1 cellular context compared by ENCODE assay signal in genomic region chr11:15835705-15836411, GRCh38.
A peak's percentile ranks its signal among the peaks of the same experiment; 100 is the strongest.
TF ChIP-seq lines count a peak whose summit lies in the region.

No MANE protein-coding gene starts in this region.

TF ChIP-seq in HEK293, 187 proteins besides CTCF, POLR2A, EP300 and RAD21 (continued from another document):
- TF ChIP-seq FEZF1 (tag by site-specific recombination; IDR thresholded peaks at IDR 0.05), result peak; percentile 94
- no peak for TF ChIP-seq ZNF202 (tag by site-specific recombination; IDR thresholded peaks at IDR 0.05; ENCODE audit: borderline replicate concordance)
- TF ChIP-seq ZBTB48 (tag by site-specific recombination; IDR thresholded peaks at IDR 0.05), result 0 out of 2 replicates have a peak, but pooled peaks have one; percentile 14
- TF ChIP-seq, protein P1, sequence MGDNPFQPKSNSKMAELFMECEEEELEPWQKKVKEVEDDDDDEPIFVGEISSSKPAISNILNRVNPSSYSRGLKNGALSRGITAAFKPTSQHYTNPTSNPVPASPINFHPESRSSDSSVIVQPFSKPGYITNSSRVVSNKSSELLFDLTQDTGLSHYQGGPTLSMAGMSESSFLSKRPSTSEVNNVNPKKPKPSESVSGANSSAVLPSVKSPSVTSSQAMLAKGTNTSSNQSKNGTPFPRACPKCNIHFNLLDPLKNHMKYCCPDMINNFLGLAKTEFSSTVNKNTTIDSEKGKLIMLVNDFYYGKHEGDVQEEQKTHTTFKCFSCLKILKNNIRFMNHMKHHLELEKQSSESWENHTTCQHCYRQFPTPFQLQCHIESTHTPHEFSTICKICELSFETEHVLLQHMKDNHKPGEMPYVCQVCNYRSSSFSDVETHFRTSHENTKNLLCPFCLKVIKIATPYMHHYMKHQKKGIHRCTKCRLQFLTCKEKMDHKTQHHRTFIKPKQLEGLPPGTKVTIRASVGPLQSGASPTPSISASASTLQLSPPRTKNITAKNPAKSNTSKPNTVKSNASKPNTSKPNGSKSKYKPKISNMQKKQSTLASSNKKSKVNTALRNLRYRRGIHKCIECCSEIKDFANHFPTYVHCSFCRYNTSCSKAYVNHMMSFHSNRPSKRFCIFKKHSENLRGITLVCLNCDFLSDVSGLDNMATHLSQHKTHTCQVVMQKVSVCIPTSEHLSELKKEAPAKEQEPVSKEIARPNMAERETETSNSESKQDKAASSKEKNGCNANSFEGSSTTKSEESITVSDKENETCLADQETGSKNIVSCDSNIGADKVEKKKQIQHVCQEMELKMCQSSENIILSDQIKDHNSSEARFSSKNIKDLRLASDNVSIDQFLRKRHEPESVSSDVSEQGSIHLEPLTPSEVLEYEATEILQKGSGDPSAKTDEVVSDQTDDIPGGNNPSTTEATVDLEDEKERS (tag by site-specific recombination; IDR thresholded peaks at IDR 0.05), result no peak
- TF ChIP-seq ZNF175 (tag by site-specific recombination; IDR thresholded peaks at IDR 0.05), result no peak
- no peak for TF ChIP-seq ZNF16 (tag by site-specific recombination; IDR thresholded peaks at IDR 0.05; ENCODE audit: low read depth)
- TF ChIP-seq ZEB2 (tag by site-specific recombination; IDR thresholded peaks at IDR 0.05), result no peak
- TF ChIP-seq ZNF48 (tag by site-specific recombination; IDR thresholded peaks at IDR 0.05), result no peak
- TF ChIP-seq ZBTB20 (tag by site-specific recombination; IDR thresholded peaks at IDR 0.05), result no peak
- TF ChIP-seq ZNF549 (tag by site-specific recombination; IDR thresholded peaks at IDR 0.05), result no peak
- no peak for TF ChIP-seq ZBTB17 (tag by site-specific recombination; IDR thresholded peaks at IDR 0.05)
- no peak for TF ChIP-seq ZNF155 (tag by site-specific recombination; IDR thresholded peaks at IDR 0.05)
- TF ChIP-seq OSR2 (tag by site-specific recombination; IDR thresholded peaks at IDR 0.05), result peak; percentile 40; the same call in 1 of the 2 replicates
- 0 out of 2 replicates have a peak, but pooled peaks have one; percentile 33 for TF ChIP-seq ZNF843 (tag by site-specific recombination; IDR thresholded peaks at IDR 0.05)
- TF ChIP-seq ZNF610 (tag by site-specific recombination; IDR thresholded peaks at IDR 0.05; ENCODE audit: borderline replicate concordance), result no peak
- TF ChIP-seq, protein P2, sequence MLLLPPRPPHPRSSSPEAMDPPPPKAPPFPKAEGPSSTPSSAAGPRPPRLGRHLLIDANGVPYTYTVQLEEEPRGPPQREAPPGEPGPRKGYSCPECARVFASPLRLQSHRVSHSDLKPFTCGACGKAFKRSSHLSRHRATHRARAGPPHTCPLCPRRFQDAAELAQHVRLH (tag by site-specific recombination; IDR thresholded peaks at IDR 0.05), result no peak
- no peak for TF ChIP-seq ZNF529 (tag by site-specific recombination; IDR thresholded peaks at IDR 0.05; ENCODE audit: insufficient replicate concordance)
- TF ChIP-seq, protein P3, sequence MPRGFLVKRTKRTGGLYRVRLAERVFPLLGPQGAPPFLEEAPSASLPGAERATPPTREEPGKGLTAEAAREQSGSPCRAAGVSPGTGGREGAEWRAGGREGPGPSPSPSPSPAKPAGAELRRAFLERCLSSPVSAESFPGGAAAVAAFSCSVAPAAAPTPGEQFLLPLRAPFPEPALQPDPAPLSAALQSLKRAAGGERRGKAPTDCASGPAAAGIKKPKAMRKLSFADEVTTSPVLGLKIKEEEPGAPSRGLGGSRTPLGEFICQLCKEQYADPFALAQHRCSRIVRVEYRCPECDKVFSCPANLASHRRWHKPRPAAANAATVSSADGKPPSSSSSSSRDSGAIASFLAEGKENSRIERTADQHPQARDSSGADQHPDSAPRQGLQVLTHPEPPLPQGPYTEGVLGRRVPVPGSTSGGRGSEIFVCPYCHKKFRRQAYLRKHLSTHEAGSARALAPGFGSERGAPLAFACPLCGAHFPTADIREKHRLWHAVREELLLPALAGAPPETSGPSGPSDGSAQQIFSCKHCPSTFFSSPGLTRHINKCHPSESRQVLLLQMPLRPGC (tag by site-specific recombination; IDR thresholded peaks at IDR 0.05), result no peak
- TF ChIP-seq ZNF585B (tag by site-specific recombination; IDR thresholded peaks at IDR 0.05), result no peak
- TF ChIP-seq ZNF433 (tag by site-specific recombination; IDR thresholded peaks at IDR 0.05; ENCODE audit: low read depth), result no peak
- TF ChIP-seq ZNF664 (tag by site-specific recombination; IDR thresholded peaks at IDR 0.05), result no peak
- no peak for TF ChIP-seq ZBTB44 (tag by site-specific recombination; IDR thresholded peaks at IDR 0.05)
- no peak for TF ChIP-seq ZNF596 (tag by site-specific recombination; IDR thresholded peaks at IDR 0.05)
- TF ChIP-seq ZNF785 (tag by site-specific recombination; IDR thresholded peaks at IDR 0.05), result no peak
- no peak for TF ChIP-seq ZNF138 (tag by site-specific recombination; IDR thresholded peaks at IDR 0.05; ENCODE audit: borderline replicate concordance)
- no peak for TF ChIP-seq ZNF670 (tag by site-specific recombination; IDR thresholded peaks at IDR 0.05; ENCODE audit: low read depth)
- no peak for TF ChIP-seq ZNF132 (tag by site-specific recombination; IDR thresholded peaks at IDR 0.05; ENCODE audit: borderline replicate concordance)
- TF ChIP-seq ZSCAN18 (tag by site-specific recombination; IDR thresholded peaks at IDR 0.05), result no peak
- no peak for TF ChIP-seq WT1 (tag by site-specific recombination; IDR thresholded peaks at IDR 0.05)
- no peak for TF ChIP-seq MEIS1 (CRISPR knock-in tag; IDR thresholded peaks at IDR 0.05; ENCODE audit: borderline replicate concordance)
- TF ChIP-seq ZNF10 (tag by site-specific recombination; IDR thresholded peaks at IDR 0.05), result no peak
- peak; percentile 48; the same call in 1 of the 2 replicates for TF ChIP-seq ZNF558 (tag by site-specific recombination; IDR thresholded peaks at IDR 0.05)
- no peak for TF ChIP-seq ZNF223 (tag by site-specific recombination; IDR thresholded peaks at IDR 0.05)
- TF ChIP-seq ZNF510 (tag by site-specific recombination; IDR thresholded peaks at IDR 0.05; ENCODE audit: insufficient replicate concordance), result no peak
- no peak for TF ChIP-seq ZBTB8A (tag by site-specific recombination; IDR thresholded peaks at IDR 0.05)
- TF ChIP-seq ZNF366 (tag by site-specific recombination; conservative IDR thresholded peaks at IDR 0.05), result no peak
- TF ChIP-seq KLF9 (tag by site-specific recombination; IDR thresholded peaks at IDR 0.05; ENCODE audit: low read depth), result no peak
- no peak for TF ChIP-seq ZNF514 (tag by site-specific recombination; IDR thresholded peaks at IDR 0.05)
- TF ChIP-seq, protein P4, sequence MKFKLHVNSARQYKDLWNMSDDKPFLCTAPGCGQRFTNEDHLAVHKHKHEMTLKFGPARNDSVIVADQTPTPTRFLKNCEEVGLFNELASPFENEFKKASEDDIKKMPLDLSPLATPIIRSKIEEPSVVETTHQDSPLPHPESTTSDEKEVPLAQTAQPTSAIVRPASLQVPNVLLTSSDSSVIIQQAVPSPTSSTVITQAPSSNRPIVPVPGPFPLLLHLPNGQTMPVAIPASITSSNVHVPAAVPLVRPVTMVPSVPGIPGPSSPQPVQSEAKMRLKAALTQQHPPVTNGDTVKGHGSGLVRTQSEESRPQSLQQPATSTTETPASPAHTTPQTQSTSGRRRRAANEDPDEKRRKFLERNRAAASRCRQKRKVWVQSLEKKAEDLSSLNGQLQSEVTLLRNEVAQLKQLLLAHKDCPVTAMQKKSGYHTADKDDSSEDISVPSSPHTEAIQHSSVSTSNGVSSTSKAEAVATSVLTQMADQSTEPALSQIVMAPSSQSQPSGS (tag by site-specific recombination; IDR thresholded peaks at IDR 0.05; ENCODE audit: low read depth), result peak; percentile 67; the same call in 1 of the 2 replicates
- TF ChIP-seq SP3 (tag by site-specific recombination; IDR thresholded peaks at IDR 0.05), result no peak
- TF ChIP-seq ZNF404 (tag by site-specific recombination; IDR thresholded peaks at IDR 0.05), result no peak
- TF ChIP-seq ZNF121 (tag by site-specific recombination; IDR thresholded peaks at IDR 0.05), result no peak
- no peak for TF ChIP-seq ZNF501 (tag by site-specific recombination; IDR thresholded peaks at IDR 0.05)
- no peak for TF ChIP-seq KLF7 (tag by site-specific recombination; IDR thresholded peaks at IDR 0.05; ENCODE audit: borderline replicate concordance)
- no peak for TF ChIP-seq ZSCAN16 (tag by site-specific recombination; IDR thresholded peaks at IDR 0.05)
- no peak for TF ChIP-seq MYNN (tag by site-specific recombination; IDR thresholded peaks at IDR 0.05; ENCODE audit: borderline replicate concordance)
- no peak for TF ChIP-seq ZNF211 (tag by site-specific recombination; IDR thresholded peaks at IDR 0.05; ENCODE audit: low read depth)
- TF ChIP-seq ELK4 (IDR thresholded peaks at IDR 0.05; ENCODE audit: borderline replicate concordance, low read depth, low read length), result no peak
- TF ChIP-seq ZNF629 (tag by site-specific recombination; IDR thresholded peaks at IDR 0.05), result no peak; the same call in 1 of the 2 replicates
- no peak for TF ChIP-seq ZBTB1 (tag by site-specific recombination; IDR thresholded peaks at IDR 0.05)
- no peak for TF ChIP-seq KLF8 (tag by site-specific recombination; IDR thresholded peaks at IDR 0.05)
- TF ChIP-seq GLI2 (tag by site-specific recombination; IDR thresholded peaks at IDR 0.05; ENCODE audit: borderline replicate concordance, low read depth), result no peak
- no peak for TF ChIP-seq ZNF571 (tag by site-specific recombination; IDR thresholded peaks at IDR 0.05)
- no peak for TF ChIP-seq ZNF837 (tag by site-specific recombination; IDR thresholded peaks at IDR 0.05)
- no peak for TF ChIP-seq ZNF169 (tag by site-specific recombination; IDR thresholded peaks at IDR 0.05)
- no peak for TF ChIP-seq ZNF416 (tag by site-specific recombination; IDR thresholded peaks at IDR 0.05)
- TF ChIP-seq EGR2 (tag by site-specific recombination; IDR thresholded peaks at IDR 0.05; ENCODE audit: low read depth), result no peak
- TF ChIP-seq ZNF768 (tag by site-specific recombination; IDR thresholded peaks at IDR 0.05), result no peak
